16 cellular contexts compared by ENCODE assay signal in genomic region chr4:103496800-103497199, GRCh38.
"Had no signal": no experiment of that assay in that cellular context is flagged by ENCODE, and none has a peak within 500 bp of the region (broad histone marks: within the 10 kb centered on the region; RNA-seq: fewer than 3 reads in every experiment).

No MANE protein-coding gene starts in this region.

- H3K4me1 ChIP-seq: adrenal gland, colonic mucosa, esophagus squamous epithelium, heart left ventricle, left lung, sigmoid colon, upper lobe of left lung had no signal

- H3K4me3 Mint-ChIP-seq: activated CD4-positive, alpha-beta T cell treated with anti-CD3 and anti-CD28 coated beads, Interleukin-2, amount 10 ng/mL, durations not matched to agents 7 days and 5 days; WTC11 had no signal

- DNase-seq: activated CD4-positive, alpha-beta T cell treated with anti-CD3 and anti-CD28 coated beads, Interleukin-2, amount 10 ng/mL, durations not matched to agents 7 days and 5 days; activated naive CD4-positive, alpha-beta T cell treated with anti-CD3 and anti-CD28 coated beads, Interleukin-2, amount 50 U/mL, for 16 hours; adrenal gland; caudate nucleus; colonic mucosa; esophagus squamous epithelium; heart left ventricle; left lung; mesendoderm; ovary; sigmoid colon; stimulated activated CD4-positive, alpha-beta T cell treated with anti-CD3 and anti-CD28 coated beads, Interleukin-2, amount 100 ng/mL, for 24 hours; stimulated activated naive CD4-positive, alpha-beta T cell; upper lobe of left lung had no signal

- H3K27me3 ChIP-seq: adrenal gland, colonic mucosa, esophagus squamous epithelium, heart left ventricle, left lung, ovary, sigmoid colon, upper lobe of left lung had no signal

- H3K4me1 Mint-ChIP-seq: activated CD4-positive, alpha-beta T cell treated with anti-CD3 and anti-CD28 coated beads, Interleukin-2, amount 10 ng/mL, durations not matched to agents 7 days and 5 days had no signal

- H3K4me3 ChIP-seq: adrenal gland, colonic mucosa, esophagus squamous epithelium, heart left ventricle, left lung, ovary, sigmoid colon, upper lobe of left lung had no signal

- H3K27ac Mint-ChIP-seq: activated CD4-positive, alpha-beta T cell treated with anti-CD3 and anti-CD28 coated beads, Interleukin-2, amount 10 ng/mL, durations not matched to agents 7 days and 5 days; activated T-helper 2 cell treated with anti-CD3 and anti-CD28 coated beads, Interferon-gamma antibody, Interleukin-2, Interleukin-4, amounts not matched to agents 10 μg/mL and 5 μg/mL and 100 μg/mL, durations not matched to agents 14 hours and 24 hours and 36 hours; WTC11 had no signal

- H3K36me3 Mint-ChIP-seq: WTC11 had no signal

- ATAC-seq: heart left ventricle, left lung, WTC11 had no signal

- H3K9me3 Mint-ChIP-seq: activated CD4-positive, alpha-beta T cell treated with anti-CD3 and anti-CD28 coated beads, Interleukin-2, amount 10 ng/mL, durations not matched to agents 7 days and 5 days; activated T-helper 2 cell treated with anti-CD3 and anti-CD28 coated beads, Interferon-gamma antibody, Interleukin-2, Interleukin-4, amounts not matched to agents 10 μg/mL and 5 μg/mL and 100 μg/mL, durations not matched to agents 14 hours and 24 hours and 36 hours had no signal

- H3K36me3 ChIP-seq: adrenal gland, colonic mucosa, esophagus squamous epithelium, heart left ventricle, left lung, ovary, sigmoid colon, upper lobe of left lung had no signal

- H3K27me3 Mint-ChIP-seq: activated CD4-positive, alpha-beta T cell treated with anti-CD3 and anti-CD28 coated beads, Interleukin-2, amount 10 ng/mL, durations not matched to agents 7 days and 5 days had no signal

- H3K9me3 ChIP-seq: adrenal gland, colonic mucosa, esophagus squamous epithelium, ovary, sigmoid colon, upper lobe of left lung had no signal

- H3K27ac ChIP-seq: adrenal gland, colonic mucosa, esophagus squamous epithelium, heart left ventricle, left lung, ovary, sigmoid colon, upper lobe of left lung had no signal
